20 cellular contexts compared by ENCODE assay signal in genomic region chr5:117299940-117300339, GRCh38.
DNase-seq lines count a peak whose midpoint lies in the region; ATAC-seq and TF ChIP-seq lines count a peak whose summit lies in the region.
"Had no signal": no experiment of that assay in that cellular context is flagged by ENCODE, and none has a peak within 500 bp of the region (broad histone marks: within the 10 kb centered on the region; RNA-seq: fewer than 3 reads in every experiment).

No MANE protein-coding gene starts in this region.

- WGBS in endodermal cell (ENCODE audit: insufficient coverage in 1 of 2, insufficient read length in 1 of 2), 2 experiments = 92 to 100% methylated on average over 1 to 3 of the region's 3 CpGs

- TF ChIP-seq CTCF in endodermal cell (conservative IDR thresholded peaks at IDR 0.05) = no peak

- H3K9ac ChIP-seq in endodermal cell (ENCODE audit: extremely low read depth, low read length, poor library complexity, severe bottlenecking) (no peak overlapping the region), stomach smooth muscle (ENCODE audit: low read length in 2 of 2) (no peak overlapping the region)
- H3K9ac ChIP-seq: BLaER1 treated with 17β-estradiol and CSF1 and Interleukin-3, amounts not matched to agents 10 nM and 100 nM had no signal

- H3K27me3 Mint-ChIP-seq in endodermal cell (ENCODE audit: insufficient read depth) = peaks cover 8% of the 10 kb centered on the region
- H3K27me3 Mint-ChIP-seq: T-helper 17 cell had no signal

- H3K36me3 ChIP-seq in endodermal cell (ENCODE audit: control insufficient read depth, insufficient read depth, low read length) = no peaks in the 10 kb centered on the region
- H3K36me3 ChIP-seq in stomach smooth muscle (ENCODE audit: control insufficient read depth in 2 of 2, insufficient read depth in 2 of 2, low read length in 2 of 2) = no peaks in the 10 kb centered on the region
- H3K36me3 ChIP-seq: BLaER1 treated with 17β-estradiol and CSF1 and Interleukin-3, amounts not matched to agents 10 nM and 100 nM; MG63; SJSA1 had no signal

- H3K27ac Mint-ChIP-seq in endodermal cell = no peak overlapping the region
- H3K27ac Mint-ChIP-seq: CD8-positive, alpha-beta T cell; GM23338; T-helper 17 cell had no signal

- H3K9me3 Mint-ChIP-seq in endodermal cell = peaks cover 3% of the 10 kb centered on the region

- peaks cover 11% of the 10 kb centered on the region for H3K4me1 Mint-ChIP-seq in endodermal cell
- H3K4me1 Mint-ChIP-seq: T-helper 17 cell had no signal

- H3K9me3 ChIP-seq in endodermal cell (ENCODE audit: control insufficient read depth, low read length) = no peaks in the 10 kb centered on the region
- H3K9me3 ChIP-seq in stomach smooth muscle (ENCODE audit: control insufficient read depth in 2 of 2, low read length in 2 of 2) = no peaks in the 10 kb centered on the region
- H3K9me3 ChIP-seq: MG63 had no signal

- ATAC-seq in HG03354 (IDR thresholded peaks at IDR 0.05; ENCODE audit: poor library complexity, severe bottlenecking, unreplicated experiment) (no peak), GM19467 (IDR thresholded peaks at IDR 0.05; ENCODE audit: unreplicated experiment) (no peak)
- ATAC-seq: CD8-positive, alpha-beta T cell; GM23338; T-helper 17 cell had no signal

- DNase-seq in NCI-H526 treated with DMSO at 0.1 percent for 48 hours (lab: John Stamatoyannopoulos, UW) = peak; percentile 0
- no peak for DNase-seq in NCI-H526 (lab: John Stamatoyannopoulos, UW)
- DNase-seq in NCI-H1694 (lab: John Stamatoyannopoulos, UW) = peak; percentile 20
- no peak for DNase-seq in endodermal cell
- DNase-seq in head of caudate nucleus = no peak
- DNase-seq: Calu3; CD8-positive, alpha-beta T cell; HCEC 1CT; Kasumi-1; MG63; NCI-H1105; NCI-H187 treated with DMSO at 0.1 percent for 48 hours; NCI-H446 treated with DMSO at 0.1 percent for 48 hours; T-helper 17 cell had no signal

- no peak overlapping the region for H3K4me3 Mint-ChIP-seq in endodermal cell
- H3K4me3 Mint-ChIP-seq: CD8-positive, alpha-beta T cell; GM23338; T-helper 17 cell had no signal

- H3K27ac ChIP-seq in endodermal cell (ENCODE audit: low read depth, low read length) (peak overlapping the region; percentile 66), stomach smooth muscle (ENCODE audit: low read length) (peak overlapping the region; percentile 12)
- H3K27ac ChIP-seq: BLaER1 treated with 17β-estradiol and CSF1 and Interleukin-3, amounts not matched to agents 10 nM and 100 nM; SJSA1 had no signal

- H3K27me3 ChIP-seq in endodermal cell (ENCODE audit: control insufficient read depth, insufficient read depth, low read length, poor library complexity, severe bottlenecking) (no peaks in the 10 kb centered on the region), stomach smooth muscle (ENCODE audit: control insufficient read depth in 1 of 2, insufficient read depth in 2 of 2, low read length in 2 of 2) (no peaks in the 10 kb centered on the region)
- H3K27me3 ChIP-seq: MG63 had no signal

- H3K4me3 ChIP-seq in endodermal cell (ENCODE audit: low read length) (no peak overlapping the region), stomach smooth muscle (ENCODE audit: low read length in 2 of 2) (no peak overlapping the region)
- H3K4me3 ChIP-seq: BLaER1 treated with 17β-estradiol and CSF1 and Interleukin-3, amounts not matched to agents 10 nM and 100 nM; GM23338; MG63; SJSA1 had no signal

- H3K36me3 Mint-ChIP-seq in endodermal cell (ENCODE audit: low read depth) = no peaks in the 10 kb centered on the region
- H3K36me3 Mint-ChIP-seq: CD8-positive, alpha-beta T cell had no signal

- H3K4me1 ChIP-seq in endodermal cell (ENCODE audit: control insufficient read depth, insufficient read depth, low read length) = no peaks in the 10 kb centered on the region
- peaks cover 10% of the 10 kb centered on the region for H3K4me1 ChIP-seq in stomach smooth muscle (ENCODE audit: control insufficient read depth, insufficient read depth, low read length)
- H3K4me1 ChIP-seq: SJSA1 had no signal

- intact Hi-C loops in head of caudate nucleus (cut with DNase I) = no loop called here

Comparison
In these comparisons a context has a peak if more than half of its experiments do, and no peak if none do; other contexts are left out.
1. DNase-seq: peak in NCI-H526 treated with DMSO at 0.1 percent for 48 hours (single experiment) and NCI-H1694 (single experiment); none in NCI-H526 (0 of 2), endodermal cell (single experiment) and head of caudate nucleus (0 of 42).